ENCODE assay signal across 19 cellular contexts in genomic region chr12:2633176-2633824, GRCh38.
DNase-seq lines count a peak whose midpoint lies in the region; TF ChIP-seq lines count a peak whose summit lies in the region.
"Had no signal": no experiment of that assay in that cellular context is flagged by ENCODE, and none has a peak within 500 bp of the region (broad histone marks: within the 10 kb centered on the region; RNA-seq: fewer than 3 reads in every experiment).

No MANE protein-coding gene starts in this region.

- H4K5ac ChIP-seq in H9 (ENCODE audit: insufficient read length, low read depth, low read length) = no peak overlapping the region

- H3K36me3 Mint-ChIP-seq in H9 (ENCODE audit: insufficient read depth in 1 of 3, low read depth in 3 of 3) = peaks cover 0 to 6% (median 0%) of the 10 kb centered on the region in 3 experiments; a peak in 2 of 7 replicates
- H3K36me3 Mint-ChIP-seq: CD8-positive, alpha-beta T cell had no signal

- H3K4me2 ChIP-seq in H9 (ENCODE audit: insufficient read depth, insufficient read length, low read length) = no peak overlapping the region

- no peaks in the 10 kb centered on the region for H3K36me3 ChIP-seq in mucosa of rectum (ENCODE audit: control insufficient read depth in 2 of 2, insufficient read depth in 2 of 2, low read length in 2 of 2)
- H3K36me3 ChIP-seq in transverse colon = no peaks in the 10 kb centered on the region
- peaks cover 0 to 21% (median 4%) of the 10 kb centered on the region in 4 donors for H3K36me3 ChIP-seq in stomach
- no peaks in the 10 kb centered on the region for H3K36me3 ChIP-seq in brain microvascular endothelial cell (replicated peaks)
- H3K36me3 ChIP-seq in thyroid gland = no peaks in the 10 kb centered on the region
- H3K36me3 ChIP-seq: BLaER1 treated with 17β-estradiol and CSF1 and Interleukin-3, amounts not matched to agents 10 nM and 100 nM; Peyer's patch had no signal

- no peaks in the 10 kb centered on the region for H3K79me1 ChIP-seq in H9 (ENCODE audit: insufficient read depth, low read depth, low read length, poor library complexity, severe bottlenecking)

- peaks cover 3% of the 10 kb centered on the region in 2 experiments for H3K4me1 Mint-ChIP-seq in H9

- no peak for DNase-seq in H9
- peak; percentile 62 for DNase-seq in NCI-H69 (lab: John Stamatoyannopoulos, UW)
- DNase-seq in transverse colon = no peak
- no peak for DNase-seq in stomach
- DNase-seq in brain microvascular endothelial cell = no peak
- DNase-seq in thyroid gland = no peak
- DNase-seq: Calu3; CD8-positive, alpha-beta T cell; DMS53; Kasumi-1; MM.1S; NCI-H1092; NCI-H1694; NCI-H748 treated with DMSO at 0.1 percent for 48 hours; NK-92 treated with Interleukin-12 subunit alpha and Interleukin-12 subunit beta, amount 100 ng/mL, for 24 hours; Right ventricle myocardium superior had no signal

- no peaks in the 10 kb centered on the region; the same call in 1 of the 2 replicates for H3K27me3 ChIP-seq in H9 (ENCODE audit: insufficient read depth, low read length)
- no peaks in the 10 kb centered on the region for H3K27me3 ChIP-seq in mucosa of rectum (ENCODE audit: control insufficient read depth in 2 of 2, insufficient read depth in 2 of 2, low read length in 2 of 2)
- H3K27me3 ChIP-seq in transverse colon = no peaks in the 10 kb centered on the region
- H3K27me3 ChIP-seq in stomach = no peaks in the 10 kb centered on the region
- H3K27me3 ChIP-seq in brain microvascular endothelial cell (replicated peaks) = peaks cover 2% of the 10 kb centered on the region
- no peaks in the 10 kb centered on the region for H3K27me3 ChIP-seq in thyroid gland
- H3K27me3 ChIP-seq: BLaER1 treated with 17β-estradiol and CSF1 and Interleukin-3, amounts not matched to agents 10 nM and 100 nM; Peyer's patch had no signal

- H3K18ac ChIP-seq in H9 (ENCODE audit: insufficient read length, low read depth, low read length) = no peak overlapping the region

- in situ Hi-C loops in transverse colon (cut with MboI; ENCODE audit: low pct_ligation_motif_present in 1 of 4, low pct_unique_long_range_greater_than_20kb in 1 of 4, low sequenced_read_pairs in 3 of 4) (no loop called here), brain microvascular endothelial cell (cut with HindIII; ENCODE audit: low pct_ligation_motif_present, low sequenced_read_pairs) (no loop called here)

- H4K8ac ChIP-seq in H9 (replicated peaks; ENCODE audit: insufficient read length, low read depth, low read length) = no peak overlapping the region

- TF ChIP-seq EP300 in transverse colon (IDR thresholded peaks at IDR 0.05; ENCODE audit: low read depth) = no peak
- no peak for TF ChIP-seq EP300 in stomach (IDR thresholded peaks at IDR 0.05)

- peak overlapping the region in 2 of 3 experiments; percentile 19 to 27; a peak in 2 of 7 replicates for H3K27ac Mint-ChIP-seq in H9
- H3K27ac Mint-ChIP-seq: CD8-positive, alpha-beta T cell had no signal

- H3K23ac ChIP-seq in H9 (ENCODE audit: insufficient read length, low read depth, low read length) = no peak overlapping the region

- H3K56ac ChIP-seq in H9 (ENCODE audit: insufficient read length, low read depth, low read length) = no peak overlapping the region

- H3K4me1 ChIP-seq in H9 (ENCODE audit: insufficient read depth, low read length) (no peaks in the 10 kb centered on the region), mucosa of rectum (ENCODE audit: control insufficient read depth in 2 of 2, insufficient read depth in 2 of 2, low read length in 2 of 2) (no peaks in the 10 kb centered on the region), transverse colon (peaks cover 0 to 8% (median 0%) of the 10 kb centered on the region in 4 donors), stomach (peaks cover 0 to 4% (median 0%) of the 10 kb centered on the region in 4 donors), thyroid gland (peaks cover 0 to 6% of the 10 kb centered on the region in 2 donors)
- H3K4me1 ChIP-seq: Peyer's patch had no signal

- no peak overlapping the region for H2AFZ ChIP-seq in H9 (ENCODE audit: low read length)

- no peaks in the 10 kb centered on the region for H4K20me1 ChIP-seq in H9 (ENCODE audit: control insufficient read depth, insufficient read depth, insufficient read length)
- H4K20me1 ChIP-seq: BLaER1 treated with 17β-estradiol and CSF1 and Interleukin-3, amounts not matched to agents 10 nM and 100 nM had no signal

- no peaks in the 10 kb centered on the region for H3K79me2 ChIP-seq in H9 (ENCODE audit: insufficient read depth, low read length)

- H3K4ac ChIP-seq in H9 (ENCODE audit: low read depth, low read length) = no peak overlapping the region

- H3K9me3 ChIP-seq in H9 (ENCODE audit: control insufficient read depth, low read depth, low read length) = no peaks in the 10 kb centered on the region
- no peaks in the 10 kb centered on the region for H3K9me3 ChIP-seq in mucosa of rectum (ENCODE audit: control insufficient read depth in 2 of 2, low read length in 2 of 2)
- no peaks in the 10 kb centered on the region for H3K9me3 ChIP-seq in transverse colon
- H3K9me3 ChIP-seq in stomach = no peaks in the 10 kb centered on the region
- no peaks in the 10 kb centered on the region for H3K9me3 ChIP-seq in thyroid gland
- H3K9me3 ChIP-seq: BLaER1 treated with 17β-estradiol and CSF1 and Interleukin-3, amounts not matched to agents 10 nM and 100 nM; Peyer's patch had no signal

- no peak overlapping the region for H4K91ac ChIP-seq in H9 (ENCODE audit: insufficient read length, low read depth, low read length)

- peaks cover 2 to 3% of the 10 kb centered on the region in 2 experiments; a peak in 2 of 5 replicates for H3K9me3 Mint-ChIP-seq in H9
- H3K9me3 Mint-ChIP-seq: CD8-positive, alpha-beta T cell had no signal

- no CpG with 5 or more reads among the region's 16 CpGs for WGBS in H9 (ENCODE audit: extremely low coverage, insufficient read length, low lambda C conversion rate)
- 64 to 78% methylated on average over 5 to 16 of the region's 16 CpGs for WGBS in transverse colon (ENCODE audit: low coverage in 1 of 2), 2 donors
- WGBS in stomach, 5 donors = 77 to 84% (median 81%) methylated on average over 13 to 16 of the region's 16 CpGs
- whole genome bisulfite sequencing in thyroid gland, 2 donors = 89 to 90% methylated on average over 16 of the region's 16 CpGs

- no peak overlapping the region for H3K4me3 Mint-ChIP-seq in H9
- H3K4me3 Mint-ChIP-seq: CD8-positive, alpha-beta T cell had no signal

- H2AK5ac ChIP-seq in H9 (ENCODE audit: insufficient read length, low read length) = no peak overlapping the region

- no peak overlapping the region for H2BK12ac ChIP-seq in H9 (ENCODE audit: insufficient read length, low read depth, low read length)

- H2BK120ac ChIP-seq in H9 (ENCODE audit: low read depth, low read length, poor library complexity, severe bottlenecking) = no peak overlapping the region

- intact Hi-C loops in transverse colon (cut with DNase I; ENCODE audit: low total_unique reads) = no loop called here
- intact Hi-C loops in stomach (cut with DNase I; ENCODE audit: low total_unique reads) = no loop called here
- intact Hi-C loops in thyroid gland (cut with DNase I) = no loop called here

- no peak overlapping the region for H2BK15ac ChIP-seq in H9 (ENCODE audit: low read depth, low read length)

- H3K23me2 ChIP-seq in H9 (ENCODE audit: insufficient read length, low read depth, low read length, poor library complexity, severe bottlenecking) = no peaks in the 10 kb centered on the region

- H3K9ac ChIP-seq in H9 (ENCODE audit: extremely low read depth, insufficient read length, low read length) (no peak overlapping the region), mucosa of rectum (ENCODE audit: low read depth in 1 of 2, low read length in 2 of 2) (no peak overlapping the region)
- H3K9ac ChIP-seq: BLaER1 treated with 17β-estradiol and CSF1 and Interleukin-3, amounts not matched to agents 10 nM and 100 nM had no signal

- TF ChIP-seq POLR2A in transverse colon (IDR thresholded peaks at IDR 0.05) (peak; percentile 24), stomach (IDR thresholded peaks at IDR 0.05) (no peak), thyroid gland (IDR thresholded peaks at IDR 0.05) (no peak)

- H3T11ph ChIP-seq in H9 (ENCODE audit: low read length) = no peak overlapping the region

- H3K27me3 Mint-ChIP-seq in H9 (ENCODE audit: low read depth) = peaks cover 18% of the 10 kb centered on the region

- H2BK20ac ChIP-seq in H9 (ENCODE audit: low read depth, low read length, poor library complexity, severe bottlenecking) = no peak overlapping the region

- TF ChIP-seq CTCF in H9 (conservative IDR thresholded peaks at IDR 0.05) (no peak), transverse colon (IDR thresholded peaks at IDR 0.05) (no peak), stomach (IDR thresholded peaks at IDR 0.05) (no peak), brain microvascular endothelial cell (IDR thresholded peaks at IDR 0.05; ENCODE audit: low read depth, low read length, missing control alignments) (no peak), thyroid gland (IDR thresholded peaks at IDR 0.05) (no peak)

- H3K4me3 ChIP-seq in mucosa of rectum (ENCODE audit: low read length in 2 of 2) (no peak overlapping the region), transverse colon (peak overlapping the region in 1 of 4 donors; percentile 9), stomach (no peak overlapping the region), brain microvascular endothelial cell (ENCODE audit: low read depth, low read length) (no peak overlapping the region), thyroid gland (replicated peaks in 1 of 3) (no peak overlapping the region)
- H3K4me3 ChIP-seq: BLaER1 treated with 17β-estradiol and CSF1 and Interleukin-3, amounts not matched to agents 10 nM and 100 nM; Peyer's patch had no signal

- H3K27ac ChIP-seq in H9 (ENCODE audit: insufficient read length, low read depth, low read length) (no peak overlapping the region), mucosa of rectum (ENCODE audit: low read depth in 2 of 2, low read length in 2 of 2) (peak overlapping the region; percentile 10 to 20), transverse colon (peak overlapping the region in 3 of 4 donors; percentile 31 to 38 (median 33)), stomach (peak overlapping the region in 1 of 5 donors; percentile 1), brain microvascular endothelial cell (no peak overlapping the region), thyroid gland (no peak overlapping the region)
- H3K27ac ChIP-seq: BLaER1 treated with 17β-estradiol and CSF1 and Interleukin-3, amounts not matched to agents 10 nM and 100 nM; Peyer's patch had no signal

- H3K14ac ChIP-seq in H9 (ENCODE audit: insufficient read depth, low read length) = no peak overlapping the region; the same call in 1 of the 2 replicates

- no peak overlapping the region for H2BK5ac ChIP-seq in H9 (ENCODE audit: insufficient read length, low read length)

Comparison
In these comparisons a context has a peak if more than half of its experiments do, and no peak if none do; other contexts are left out.
1. H3K27ac ChIP-seq: peak in mucosa of rectum (2 of 2) and transverse colon (3 of 4); none in H9 (single experiment), brain microvascular endothelial cell (single experiment) and thyroid gland (0 of 3).